ENCODE assay signal across 21 cellular contexts in the genomic region with DNA sequence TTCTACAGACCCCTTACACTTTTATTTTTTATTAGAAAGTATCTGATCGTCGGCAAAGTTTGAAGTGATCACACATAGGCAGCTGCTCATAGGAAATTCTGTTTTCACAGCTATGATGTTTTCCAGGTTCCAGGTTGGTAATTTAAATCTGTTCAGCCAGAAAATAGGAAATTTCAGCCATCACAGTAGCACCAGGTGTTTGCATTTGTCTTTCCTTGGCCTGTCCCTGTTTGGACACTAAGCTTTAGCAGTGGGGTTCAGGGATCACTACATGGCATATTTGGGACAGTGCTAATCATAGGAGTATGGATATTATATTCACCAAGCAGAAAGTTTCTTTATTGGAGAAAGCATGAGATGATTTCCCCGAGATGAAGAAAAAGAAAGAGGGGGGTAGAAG.
DNase-seq lines count a peak whose midpoint lies in the region; ATAC-seq and TF ChIP-seq lines count a peak whose summit lies in the region.
"Had no signal": no experiment of that assay in that cellular context is flagged by ENCODE, and none has a peak within 500 bp of the region (broad histone marks: within the 10 kb centered on the region; RNA-seq: fewer than 3 reads in every experiment).

No MANE protein-coding gene starts in this region.

- CTCF ChIA-PET in HCT116 (lab: Charles Lee): no interaction called here
- CTCF ChIA-PET in mammary epithelial cell (lab: Charles Lee; ENCODE audit: low non-redundant PET): no interaction called here
- CTCF ChIA-PET in T-cell (lab: Charles Lee): no interaction called here

- H2AFZ ChIP-seq in HCT116 (ENCODE audit: low read depth, low read length, poor library complexity, severe bottlenecking) (no peak overlapping the region), mammary epithelial cell (ENCODE audit: low read depth, low read length) (peak overlapping the region; percentile 4)

- WGBS in mammary epithelial cell (ENCODE audit: low coverage, missing lambda C conversion rate): 33% methylated on average over 3 of the region's 3 CpGs

- no peaks in the 10 kb centered on the region for H3K9me3 ChIP-seq in HCT116 (ENCODE audit: control insufficient read depth in 1 of 2, insufficient read depth in 1 of 2, low read depth in 1 of 2, low read length in 2 of 2)
- H3K9me3 ChIP-seq in mammary epithelial cell (replicated peaks; ENCODE audit: insufficient read depth, low read length): no peaks in the 10 kb centered on the region
- H3K9me3 ChIP-seq: ascending aorta, esophagus squamous epithelium, MG63, transverse colon had no signal

- H3K27me3 ChIP-seq in HCT116 (ENCODE audit: insufficient read depth, low read length) (no peaks in the 10 kb centered on the region), mammary epithelial cell (ENCODE audit: insufficient read depth, low read length) (no peaks in the 10 kb centered on the region)
- H3K27me3 ChIP-seq: ascending aorta, esophagus squamous epithelium, MG63, transverse colon had no signal

- intact Hi-C loops in HCT116 (cut with micrococcal nuclease) (no loop called here), mammary epithelial cell (cut with micrococcal nuclease) (no loop called here)

- RAD21 ChIA-PET in HCT116 (lab: Charles Lee; ENCODE audit: low non-redundant PET in 1 of 2, low total read pairs in 2 of 2, uncharacterized antibody in 2 of 2, unreplicated experiment in 2 of 2): no interaction called here

- H3K27ac ChIP-seq in 22Rv1 (peak overlapping the region; percentile 78), HCT116 (ENCODE audit: low read depth, low read length) (no peak overlapping the region), mammary epithelial cell (ENCODE audit: insufficient read depth, low read depth, low read length) (no peak overlapping the region)
- H3K27ac ChIP-seq: ascending aorta, esophagus squamous epithelium, transverse colon had no signal

- H3K4me1 Mint-ChIP-seq in neural crest cell: peaks cover 71% of the 10 kb centered on the region
- H3K4me1 Mint-ChIP-seq in T-cell: peaks cover 0 to 4% (median 3%) of the 10 kb centered on the region in 3 donors

- no peaks in the 10 kb centered on the region for H3K27me3 Mint-ChIP-seq in neural crest cell (ENCODE audit: low read depth)
- H3K27me3 Mint-ChIP-seq in T-cell: no peaks in the 10 kb centered on the region
- H3K27me3 Mint-ChIP-seq: activated naive CD4-positive, alpha-beta T cell treated with anti-CD3 and anti-CD28 coated beads, Interleukin-2, amount 10 ng/mL, durations not matched to agents 7 days and 5 days; stimulated activated naive CD8-positive, alpha-beta T cell treated with anti-CD3 and anti-CD28 coated beads, Interleukin-15, amount 100 ng/mL, for 72 hours had no signal

- H3K4me3 Mint-ChIP-seq in neural crest cell (no peak overlapping the region), T-cell (no peak overlapping the region)
- H3K4me3 Mint-ChIP-seq: activated naive CD4-positive, alpha-beta T cell treated with anti-CD3 and anti-CD28 coated beads, Interleukin-2, amount 10 ng/mL, durations not matched to agents 7 days and 5 days; activated T-cell treated with anti-CD3 and anti-CD28 coated beads, Interleukin-2, amount 50 U/mL, for 72 hours; stimulated activated naive CD8-positive, alpha-beta T cell treated with anti-CD3 and anti-CD28 coated beads, Interleukin-15, amount 100 ng/mL, for 72 hours had no signal

- no peak for TF ChIP-seq RAD21 in HCT116 (IDR thresholded peaks at IDR 0.05; ENCODE audit: low read depth)

- in situ Hi-C loops in mammary epithelial cell (cut with MboI; ENCODE audit: low sequenced_read_pairs in 2 of 2): no loop called here

- POLR2A ChIA-PET in HCT116 (lab: Charles Lee) (no interaction called here), T-cell (lab: Charles Lee) (no interaction called here)

- TF ChIP-seq CTCF in 22Rv1 (IDR thresholded peaks at IDR 0.05) (no peak), HCT116 (IDR thresholded peaks at IDR 0.05 in 2 of 3, conservative IDR thresholded peaks at IDR 0.05 in 1 of 3; ENCODE audit: borderline replicate concordance in 1 of 3, insufficient read depth in 1 of 3, low read depth in 2 of 3, low read length in 2 of 3) (no peak), mammary epithelial cell (conservative IDR thresholded peaks at IDR 0.05 in 1 of 2, IDR thresholded peaks at IDR 0.05 in 1 of 2; ENCODE audit: extremely low read depth in 1 of 2, insufficient read depth in 1 of 2, low read depth in 1 of 2, low read length in 2 of 2) (no peak), neural crest cell (conservative IDR thresholded peaks at IDR 0.05) (no peak)

- peak overlapping the region; percentile 50 for H3K4me2 ChIP-seq in HCT116 (ENCODE audit: low read length)
- H3K4me2 ChIP-seq in mammary epithelial cell (ENCODE audit: insufficient read depth, low read depth, low read length): no peak overlapping the region

- H3K4me1 ChIP-seq in HCT116 (ENCODE audit: control insufficient read depth in 1 of 2, insufficient read depth in 2 of 2, low read length in 2 of 2) (peaks cover 18 to 24% of the 10 kb centered on the region in 2 experiments), mammary epithelial cell (ENCODE audit: insufficient read depth, low read length) (peaks cover 8% of the 10 kb centered on the region)
- H3K4me1 ChIP-seq: ascending aorta had no signal

- H3K9me3 Mint-ChIP-seq in neural crest cell (no peaks in the 10 kb centered on the region), T-cell (no peaks in the 10 kb centered on the region)
- H3K9me3 Mint-ChIP-seq: activated naive CD4-positive, alpha-beta T cell treated with anti-CD3 and anti-CD28 coated beads, Interleukin-2, amount 10 ng/mL, durations not matched to agents 7 days and 5 days; activated T-cell treated with anti-CD3 and anti-CD28 coated beads, Interleukin-2, amount 50 U/mL, for 72 hours; stimulated activated naive CD8-positive, alpha-beta T cell treated with anti-CD3 and anti-CD28 coated beads, Interleukin-15, amount 100 ng/mL, for 72 hours had no signal

- TF ChIP-seq POLR2A in HCT116 (IDR thresholded peaks at IDR 0.05; ENCODE audit: borderline replicate concordance, extremely low read depth, insufficient read depth, insufficient read length): no peak

- H3K27ac Mint-ChIP-seq in neural crest cell (ENCODE audit: unreplicated experiment): peak overlapping the region; percentile 0
- H3K27ac Mint-ChIP-seq in T-cell: no peak overlapping the region
- H3K27ac Mint-ChIP-seq: activated naive CD4-positive, alpha-beta T cell treated with anti-CD3 and anti-CD28 coated beads, Interleukin-2, amount 10 ng/mL, durations not matched to agents 7 days and 5 days; activated T-cell treated with anti-CD3 and anti-CD28 coated beads, Interleukin-2, amount 50 U/mL, for 72 hours; stimulated activated naive CD8-positive, alpha-beta T cell treated with anti-CD3 and anti-CD28 coated beads, Interleukin-15, amount 100 ng/mL, for 72 hours had no signal

- ATAC-seq in HCT116: peak; percentile 43
- ATAC-seq in T-cell (replicated peaks in 1 of 4): no peak
- no peak for ATAC-seq in HG03354 (IDR thresholded peaks at IDR 0.05; ENCODE audit: poor library complexity, severe bottlenecking, unreplicated experiment)
- ATAC-seq: activated T-cell treated with anti-CD3 and anti-CD28 coated beads, Interleukin-2, amount 50 U/mL, for 72 hours; stimulated activated naive CD8-positive, alpha-beta T cell treated with anti-CD3 and anti-CD28 coated beads, Interleukin-15, amount 100 ng/mL, for 72 hours had no signal

- H4K20me1 ChIP-seq in HCT116 (ENCODE audit: insufficient read depth) (no peaks in the 10 kb centered on the region), mammary epithelial cell (ENCODE audit: insufficient read depth, low read length) (no peaks in the 10 kb centered on the region)

- no peaks in the 10 kb centered on the region for H3K9me2 ChIP-seq in HCT116 (ENCODE audit: insufficient read depth)

- DNase-seq in HCT116 (ENCODE audit: low read depth, low spot score) (no peak), mammary epithelial cell (no peak), neural crest cell (ENCODE audit: low read depth, low spot score) (no peak), NOMO-1 treated with dmso at 0.1 percent for 144 hours (lab: John Stamatoyannopoulos, UW; ENCODE audit: unreplicated experiment) (no peak), T-cell (no peak)
- DNase-seq in activated naive CD4-positive, alpha-beta T cell treated with anti-CD3 and anti-CD28 coated beads, Interleukin-2, amount 50 U/mL, for 16 hours: no peak
- DNase-seq: activated CD4-positive, CD25-positive, alpha-beta regulatory T cell treated with anti-CD3 and anti-CD28 coated beads, Interleukin-2, amount 50 U/mL, for 72 hours; activated naive CD4-positive, alpha-beta T cell treated with anti-CD3 and anti-CD28 coated beads, Interleukin-2, amount 10 ng/mL, durations not matched to agents 7 days and 5 days; activated T-cell treated with anti-CD3 and anti-CD28 coated beads, Interleukin-2, amount 50 U/mL, for 72 hours; effector CD8-positive, alpha-beta T cell; esophagus squamous epithelium; kidney; MG63; NCI-H524 treated with DMSO at 0.1 percent for 48 hours; occipital lobe; stimulated activated naive CD8-positive, alpha-beta T cell treated with anti-CD3 and anti-CD28 coated beads, Interleukin-15, amount 100 ng/mL, for 72 hours; transverse colon had no signal

- H3K9ac ChIP-seq in HCT116 (ENCODE audit: low read length) (no peak overlapping the region), mammary epithelial cell (ENCODE audit: insufficient read depth, low read length) (no peak overlapping the region)

- dilution Hi-C loops in mammary epithelial cell (cut with HindIII; ENCODE audit: low sequenced_read_pairs): no loop called here

- no peak overlapping the region for H3K4me3 ChIP-seq in HCT116 (replicated peaks in 1 of 2; ENCODE audit: low read depth in 1 of 2, low read length in 2 of 2)
- H3K4me3 ChIP-seq in mammary epithelial cell (replicated peaks in 1 of 3; ENCODE audit: insufficient read depth in 1 of 3, low read depth in 2 of 3, low read length in 3 of 3): no peak overlapping the region
- H3K4me3 ChIP-seq: ascending aorta, esophagus squamous epithelium, lung, MG63, transverse colon had no signal

- H3K79me2 ChIP-seq in HCT116 (ENCODE audit: insufficient read depth, low read length): no peaks in the 10 kb centered on the region
- H3K79me2 ChIP-seq in mammary epithelial cell (ENCODE audit: insufficient read depth, low read length): no peaks in the 10 kb centered on the region

- BruUV-seq in HCT116 (replicated peaks; lab: Mats Ljungman, UMichigan) (no TSS peak), mammary epithelial cell (replicated peaks; lab: Mats Ljungman, UMichigan) (no TSS peak)

- H3K36me3 Mint-ChIP-seq in neural crest cell (ENCODE audit: low read depth): no peaks in the 10 kb centered on the region
- H3K36me3 Mint-ChIP-seq in T-cell: no peaks in the 10 kb centered on the region
- H3K36me3 Mint-ChIP-seq: activated naive CD4-positive, alpha-beta T cell treated with anti-CD3 and anti-CD28 coated beads, Interleukin-2, amount 10 ng/mL, durations not matched to agents 7 days and 5 days had no signal

- H3K36me3 ChIP-seq in HCT116 (ENCODE audit: control insufficient read depth in 1 of 2, insufficient read depth in 2 of 2, low read length in 2 of 2): no peaks in the 10 kb centered on the region
- no peaks in the 10 kb centered on the region for H3K36me3 ChIP-seq in mammary epithelial cell (ENCODE audit: insufficient read depth, low read length)
- H3K36me3 ChIP-seq: ascending aorta, esophagus squamous epithelium, MG63, transverse colon had no signal

TF ChIP-seq in HCT116, 20 proteins besides CTCF, POLR2A, EP300 and RAD21 (continues in another document):
- no peak for TF ChIP-seq ZNF274 (IDR thresholded peaks at IDR 0.05; ENCODE audit: low read depth, low read length)
